Comparison of ENCODE assay signal across 1 cellular context in genomic region chr12:104064031-104064841, GRCh38.
TF ChIP-seq lines count a peak whose summit lies in the region.

Gene HCFC2 (plus strand): TSS chr12:104064531. CDS start chr12:104064561, 30 bp downstream.

TF ChIP-seq in HEK293, 187 proteins besides CTCF, POLR2A, EP300 and RAD21 (continued from another document and continues in another):
- TF ChIP-seq GLI4 (tag by site-specific recombination; IDR thresholded peaks at IDR 0.05), result no peak; the same call in 1 of the 2 replicates
- TF ChIP-seq ZNF211 (tag by site-specific recombination; IDR thresholded peaks at IDR 0.05; ENCODE audit: low read depth), result no peak
- 0 out of 2 replicates have a peak, but pooled peaks have one; percentile 13 for TF ChIP-seq REPIN1 (tag by site-specific recombination; IDR thresholded peaks at IDR 0.05; ENCODE audit: low read depth)
- TF ChIP-seq ZNF133 (tag by site-specific recombination; IDR thresholded peaks at IDR 0.05), result no peak
- TF ChIP-seq ZEB2 (tag by site-specific recombination; IDR thresholded peaks at IDR 0.05), result peak; percentile 99
- 0 out of 2 replicates have a peak, but pooled peaks have one; percentile 15 for TF ChIP-seq ZBTB21 (tag by site-specific recombination; IDR thresholded peaks at IDR 0.05)
- TF ChIP-seq ZBTB1 (tag by site-specific recombination; IDR thresholded peaks at IDR 0.05), result no peak
- peak; percentile 74; the same call in 1 of the 2 replicates for TF ChIP-seq ZNF610 (tag by site-specific recombination; IDR thresholded peaks at IDR 0.05; ENCODE audit: borderline replicate concordance)
- TF ChIP-seq ZNF585B (tag by site-specific recombination; IDR thresholded peaks at IDR 0.05), result no peak
- TF ChIP-seq ZNF274 (IDR thresholded peaks at IDR 0.05; ENCODE audit: low read length), result no peak
- TF ChIP-seq ZNF274 (tag by site-specific recombination; IDR thresholded peaks at IDR 0.05; ENCODE audit: borderline replicate concordance), result no peak
- TF ChIP-seq ZNF426 (tag by site-specific recombination; IDR thresholded peaks at IDR 0.05), result no peak
- TF ChIP-seq ZNF324 (tag by site-specific recombination; IDR thresholded peaks at IDR 0.05), result peak; percentile 88; the same call in 1 of the 2 replicates
- TF ChIP-seq ZNF843 (tag by site-specific recombination; IDR thresholded peaks at IDR 0.05), result peak; percentile 79
- no peak; the same call in 1 of the 2 replicates for TF ChIP-seq ZNF777 (tag by site-specific recombination; IDR thresholded peaks at IDR 0.05; ENCODE audit: borderline replicate concordance)
- TF ChIP-seq ZFP41 (tag by site-specific recombination; IDR thresholded peaks at IDR 0.05; ENCODE audit: borderline replicate concordance), result no peak
- peak; percentile 97; the same call in 1 of the 2 replicates for TF ChIP-seq BCL11B (tag by site-specific recombination; IDR thresholded peaks at IDR 0.05; ENCODE audit: low read depth)
- TF ChIP-seq ZSCAN18 (tag by site-specific recombination; IDR thresholded peaks at IDR 0.05), result no peak
- no peak for TF ChIP-seq ZNF621 (tag by site-specific recombination; IDR thresholded peaks at IDR 0.05)
- peak; percentile 98 for TF ChIP-seq YY2 (tag by site-specific recombination; IDR thresholded peaks at IDR 0.05)
- TF ChIP-seq ZNF121 (tag by site-specific recombination; IDR thresholded peaks at IDR 0.05), result no peak
- peak; percentile 96 for TF ChIP-seq HIC1 (tag by site-specific recombination; IDR thresholded peaks at IDR 0.05)
- TF ChIP-seq ZBTB17 (tag by site-specific recombination; IDR thresholded peaks at IDR 0.05), result peak; percentile 79
- TF ChIP-seq ZNF16 (tag by site-specific recombination; IDR thresholded peaks at IDR 0.05; ENCODE audit: low read depth), result no peak
- peak; percentile 87 for TF ChIP-seq ZNF394 (tag by site-specific recombination; IDR thresholded peaks at IDR 0.05; ENCODE audit: borderline replicate concordance)
- no peak for TF ChIP-seq ZNF747 (tag by site-specific recombination; IDR thresholded peaks at IDR 0.05)
- TF ChIP-seq KLF9 (tag by site-specific recombination; IDR thresholded peaks at IDR 0.05; ENCODE audit: low read depth), result peak; percentile 97
- no peak; the same call in 1 of the 2 replicates for TF ChIP-seq ZNF449 (tag by site-specific recombination; IDR thresholded peaks at IDR 0.05)
- TF ChIP-seq OSR2 (tag by site-specific recombination; IDR thresholded peaks at IDR 0.05), result peak; percentile 55
- peak; percentile 100 for TF ChIP-seq ZNF423 (tag by site-specific recombination; IDR thresholded peaks at IDR 0.05)
- TF ChIP-seq ZNF112 (tag by site-specific recombination; IDR thresholded peaks at IDR 0.05), result no peak
- TF ChIP-seq ZNF600 (tag by site-specific recombination; IDR thresholded peaks at IDR 0.05), result peak; percentile 78; the same call in 1 of the 2 replicates
- no peak for TF ChIP-seq ZNF433 (tag by site-specific recombination; IDR thresholded peaks at IDR 0.05; ENCODE audit: low read depth)
- no peak for TF ChIP-seq ZBTB11 (tag by site-specific recombination; conservative IDR thresholded peaks at IDR 0.05; ENCODE audit: low read depth)
- no peak for TF ChIP-seq ZNF239 (tag by site-specific recombination; IDR thresholded peaks at IDR 0.05)
- peak; percentile 60 for TF ChIP-seq ZNF398 (tag by site-specific recombination; IDR thresholded peaks at IDR 0.05)
- peak; percentile 27; the same call in 1 of the 2 replicates for TF ChIP-seq TSHZ1 (tag by site-specific recombination; IDR thresholded peaks at IDR 0.05; ENCODE audit: borderline replicate concordance)
- TF ChIP-seq ZNF24 (tag by site-specific recombination; IDR thresholded peaks at IDR 0.05), result peak; percentile 89
- no peak for TF ChIP-seq ATF2 (tag by site-specific recombination; IDR thresholded peaks at IDR 0.05; ENCODE audit: low read depth)
- no peak for TF ChIP-seq ZNF776 (tag by site-specific recombination; IDR thresholded peaks at IDR 0.05; ENCODE audit: borderline replicate concordance)
- peak; percentile 89 for TF ChIP-seq ZFHX2 (tag by site-specific recombination; conservative IDR thresholded peaks at IDR 0.05)
- TF ChIP-seq ZBTB44 (tag by site-specific recombination; IDR thresholded peaks at IDR 0.05), result no peak; the same call in 1 of the 2 replicates
- TF ChIP-seq FEZF1 (tag by site-specific recombination; IDR thresholded peaks at IDR 0.05), result peak; percentile 62
- TF ChIP-seq RBAK (tag by site-specific recombination; IDR thresholded peaks at IDR 0.05), result no peak
- TF ChIP-seq WT1 (tag by site-specific recombination; IDR thresholded peaks at IDR 0.05), result peak; percentile 61
- no peak for TF ChIP-seq ZNF514 (tag by site-specific recombination; IDR thresholded peaks at IDR 0.05)
- no peak for TF ChIP-seq ELK4 (IDR thresholded peaks at IDR 0.05; ENCODE audit: borderline replicate concordance, low read depth, low read length)
